In genomic region chr21:36613554-36613953, GRCh38 we compare ENCODE assay signal across 29 cellular contexts.
"Had no signal": no experiment of that assay in that cellular context is flagged by ENCODE, and none has a peak within 500 bp of the region (broad histone marks: within the 10 kb centered on the region; RNA-seq: fewer than 3 reads in every experiment).

No MANE protein-coding gene starts in this region.

- H3K9me3 ChIP-seq: body of pancreas had no signal

- DNase-seq: activated CD4-positive, alpha-beta T cell treated with anti-CD3 and anti-CD28 coated beads for 48 hours; activated CD4-positive, alpha-beta T cell treated with anti-CD3 and anti-CD28 coated beads, Interleukin-2, amount 50 U/mL, for 1 hour; activated CD4-positive, alpha-beta T cell treated with anti-CD3 and anti-CD28 coated beads, Interleukin-2, amount 50 U/mL, for 48 hours; activated CD8-positive, alpha-beta memory T cell treated with anti-CD3 and anti-CD28 coated beads, Interleukin-2, amount 10 ng/mL, durations not matched to agents 7 days and 5 days; activated CD8-positive, alpha-beta memory T cell treated with anti-CD3 and anti-CD28 coated beads, Interleukin-2, amount 50 U/mL, for 4 hours; activated CD8-positive, alpha-beta T cell treated with anti-CD3 and anti-CD28 coated beads, Interleukin-2, amount 10 ng/mL, durations not matched to agents 7 days and 5 days; activated gamma-delta T cell treated with Interleukin-2 at 50 U/mL for 16 hours; activated naive CD4-positive, alpha-beta T cell treated with anti-CD3 and anti-CD28 coated beads, Interleukin-2, amount 50 U/mL, for 16 hours; activated naive CD4-positive, alpha-beta T cell treated with Interleukin-2 at 50 U/mL for 16 hours; activated T-cell treated with anti-CD3 and anti-CD28 coated beads, Interleukin-2, amount 50 U/mL, for 24 hours; activated T-cell treated with anti-CD3 and anti-CD28 coated beads, Interleukin-2, amount 50 U/mL, for 72 hours; amniotic stem cell; anterior cingulate cortex; body of pancreas; central memory CD4-positive, alpha-beta T cell; cerebellar nuclear complex; dorsolateral prefrontal cortex; effector memory CD4-positive, alpha-beta T cell; endodermal cell; foreskin fibroblast; head of caudate nucleus; hippocampal formation; T-cell; T-helper 9 cell had no signal

- ATAC-seq: activated CD8-positive, alpha-beta memory T cell treated with anti-CD3 and anti-CD28 coated beads, Interleukin-2, amount 10 ng/mL, durations not matched to agents 7 days and 5 days; activated CD8-positive, alpha-beta T cell treated with anti-CD3 and anti-CD28 coated beads, Interleukin-2, amount 10 ng/mL, durations not matched to agents 7 days and 5 days; activated T-cell treated with anti-CD3 and anti-CD28 coated beads, Interleukin-2, amount 50 U/mL, for 72 hours; body of pancreas; esophagus mucosa; T-cell had no signal

- H3K4me1 ChIP-seq: body of pancreas, breast epithelium had no signal

- H3K27me3 ChIP-seq: body of pancreas had no signal

- H3K27ac ChIP-seq: body of pancreas, breast epithelium, cardiac muscle cell, coronary artery had no signal

- H3K36me3 ChIP-seq: breast epithelium, cardiac muscle cell had no signal

- H3K4me3 ChIP-seq: body of pancreas, breast epithelium, cardiac muscle cell, coronary artery, dorsolateral prefrontal cortex had no signal

- FAIRE-seq: frontal cortex had no signal
